In the genomic region with DNA sequence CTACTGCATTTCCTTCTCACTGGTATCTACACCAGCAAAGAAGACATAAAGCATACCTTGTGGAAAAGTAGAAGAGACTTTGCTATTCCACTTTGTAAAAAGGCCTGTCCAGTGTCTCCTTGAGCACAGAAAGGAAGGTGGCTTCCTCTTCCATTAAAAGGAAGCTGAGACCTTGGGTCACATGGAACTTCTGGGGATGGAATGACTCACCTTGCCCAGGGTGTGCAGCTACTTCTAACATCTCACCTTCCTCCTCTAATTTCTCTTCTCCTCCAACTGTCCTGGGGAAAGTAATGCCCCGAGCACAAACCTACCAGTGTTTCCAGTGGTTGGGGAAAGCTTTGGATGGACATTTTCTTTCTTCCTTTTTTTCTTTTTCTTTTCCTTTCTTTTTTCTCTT, we compare ENCODE assay signal across 16 cellular contexts.
DNase-seq lines count a peak whose midpoint lies in the region; ATAC-seq, FAIRE-seq and TF ChIP-seq lines count a peak whose summit lies in the region.
"Had no signal": no experiment of that assay in that cellular context is flagged by ENCODE, and none has a peak within 500 bp of the region (broad histone marks: within the 10 kb centered on the region; RNA-seq: fewer than 3 reads in every experiment).

No MANE protein-coding gene starts in this region.

- TF ChIP-seq CTCF in GM12878 (IDR thresholded peaks at IDR 0.05 in 2 of 3, conservative IDR thresholded peaks at IDR 0.05 in 1 of 3; ENCODE audit: control insufficient read depth in 2 of 3, extremely low read depth in 1 of 3, insufficient read depth in 1 of 3, low read depth in 3 of 3, low read length in 3 of 3) (no peak), kidney epithelial cell (IDR thresholded peaks at IDR 0.05; ENCODE audit: insufficient read depth, low read length, poor library complexity, severe bottlenecking) (no peak)

- intact Hi-C loops in GM12878 (cut with micrococcal nuclease; ENCODE audit: unreplicated experiment) = no loop called here

- no peaks in the 10 kb centered on the region for H3K79me2 ChIP-seq in GM12878 (ENCODE audit: control insufficient read depth, insufficient read depth, low read length)

- H3K9me3 ChIP-seq in GM12878 (replicated peaks; ENCODE audit: control insufficient read depth, insufficient read depth, low read length) = no peaks in the 10 kb centered on the region

- POLR2A ChIA-PET in GM12878 (lab: Charles Lee) = interaction anchor here (0.6 kb wide), 3 partner anchors 18 to 187 kb away, joined by 3 to 5 read pairs (median 4); no protein-coding TSS in a partner anchor

- SMC1A ChIA-PET in GM12878 (lab: Charles Lee; ENCODE audit: uncharacterized antibody, unreplicated experiment) = interaction anchor here (0.6 to 5.7 kb wide), 5 partner anchors 9 to 328 kb away, joined by 3 to 25 read pairs (median 3); no protein-coding TSS in a partner anchor

- no peak for FAIRE-seq in GM12878 (lab: Jason Lieb, UNC)
- FAIRE-seq: D721Med, GM18507 had no signal

- H4K20me1 ChIP-seq in GM12878 (ENCODE audit: control insufficient read depth, insufficient read depth) = no peaks in the 10 kb centered on the region

- no peak for TF ChIP-seq RAD21 in GM12878 (IDR thresholded peaks at IDR 0.05; ENCODE audit: insufficient read depth, low read depth, low read length)

- CTCF ChIA-PET in GM12878 (lab: Yijun Ruan, JAX) = interaction anchor here (0.6 to 3.5 kb wide), 6 partner anchors 9 to 105 kb away, joined by 3 to 12 read pairs (median 3); no protein-coding TSS in a partner anchor

- peak; percentile 10 for DNase-seq in DMS53 (lab: John Stamatoyannopoulos, UW)
- no peak for DNase-seq in DMS53 treated with DMSO at 0.1 percent for 48 hours (lab: John Stamatoyannopoulos, UW; ENCODE audit: unreplicated experiment)
- no peak for DNase-seq in GM12878 (ENCODE audit: low read depth, low spot score)
- DNase-seq in kidney epithelial cell (ENCODE audit: low read depth) = peak; percentile 1
- no peak for DNase-seq in activated gamma-delta T cell (lab: John Stamatoyannopoulos, UW)
- no peak for DNase-seq in left lobe of liver (ENCODE audit: low spot score)
- no peak for DNase-seq in putamen (ENCODE audit: low spot score)
- DNase-seq: CD8-positive, alpha-beta T cell; COR-L47; DMS153; GOT3; H9 had no signal

- in situ Hi-C loops in GM12878 (cut with MboI) = no loop called here

- H3K36me3 ChIP-seq in GM12878 (ENCODE audit: control insufficient read depth in 2 of 2, insufficient read depth in 2 of 2, low read length in 1 of 2) (no peaks in the 10 kb centered on the region), kidney epithelial cell (ENCODE audit: control insufficient read depth, insufficient read depth, low read length) (no peaks in the 10 kb centered on the region)

- H3K4me2 ChIP-seq in GM12878 (ENCODE audit: control insufficient read depth, insufficient read depth) = no peak overlapping the region

- no peaks in the 10 kb centered on the region for H3K27me3 ChIP-seq in GM12878 (replicated peaks in 1 of 2; ENCODE audit: control insufficient read depth in 2 of 2, insufficient read depth in 2 of 2, low read length in 1 of 2)
- no peaks in the 10 kb centered on the region for H3K27me3 ChIP-seq in kidney epithelial cell (ENCODE audit: control insufficient read depth, insufficient read depth, low read length)

- H2AFZ ChIP-seq in GM12878 (ENCODE audit: control insufficient read depth, low read depth, low read length) = no peak overlapping the region

- ATAC-seq in GM12878 = peak; percentile 7; the same call in 1 of the 3 replicates
- ATAC-seq in HG02642 (IDR thresholded peaks at IDR 0.05; ENCODE audit: poor library complexity, unreplicated experiment) = no peak
- ATAC-seq in left lobe of liver = no peak
- ATAC-seq: CD8-positive, alpha-beta T cell had no signal

- TF ChIP-seq EP300 in GM12878 (IDR thresholded peaks at IDR 0.05; ENCODE audit: borderline replicate concordance in 1 of 2, control insufficient read depth in 1 of 2, low read depth in 2 of 2, low read length in 2 of 2) = no peak

- no peaks in the 10 kb centered on the region for H3K4me1 ChIP-seq in GM12878 (ENCODE audit: control insufficient read depth, insufficient read depth, low read length)

- RAD21 ChIA-PET in GM12878 (lab: Charles Lee; ENCODE audit: unreplicated experiment) = interaction anchor here (0.6 to 2.5 kb wide), 4 partner anchors 11 to 50 kb away, joined by 3 to 8 read pairs (median 3); no protein-coding TSS in a partner anchor

- 100% methylated on average over 1 of the region's 1 CpG for WGBS in GM12878 (ENCODE audit: insufficient coverage, insufficient replicate concordance, low lambda C conversion rate, missing lambda C conversion rate)

- BruUV-seq in GM12878 (replicated peaks; lab: Mats Ljungman, UMichigan) = no TSS peak

- TF ChIP-seq POLR2A in GM12878 (IDR thresholded peaks at IDR 0.05; ENCODE audit: low read depth, low read length) = no peak

- H3K9ac ChIP-seq in GM12878 (ENCODE audit: control insufficient read depth, insufficient read depth, low read length) = no peak overlapping the region

- H3K27ac ChIP-seq in GM12878 (ENCODE audit: control insufficient read depth, insufficient read depth) = no peak overlapping the region
- H3K27ac ChIP-seq: 22Rv1 had no signal

- no peak overlapping the region for H3K4me3 ChIP-seq in GM12878
- H3K4me3 ChIP-seq in kidney epithelial cell (ENCODE audit: low read depth, low read length) = no peak overlapping the region

TF ChIP-seq in GM12878, 131 proteins besides CTCF, POLR2A, EP300 and RAD21:
- 0 out of 4 replicates have a peak, but pooled peaks of 1 of the 2 experiments have one; percentile 22 for TF ChIP-seq ETV6 (conservative IDR thresholded peaks at IDR 0.05 in 1 of 2, IDR thresholded peaks at IDR 0.05 in 1 of 2; ENCODE audit: borderline replicate concordance in 1 of 2, low read depth in 1 of 2)
- TF ChIP-seq SUPT20H (IDR thresholded peaks at IDR 0.05; ENCODE audit: borderline replicate concordance, control insufficient read depth, low read depth, low read length) = no peak
- peak; percentile 53; the same call in 1 of the 2 replicates for TF ChIP-seq EED (IDR thresholded peaks at IDR 0.05; ENCODE audit: low read depth)
- 0 out of 4 replicates have a peak, but pooled peaks of 1 of the 2 experiments have one; percentile 13 for TF ChIP-seq IKZF2 (IDR thresholded peaks at IDR 0.05)

Comparison
In these comparisons a context has a peak if more than half of its experiments do, and no peak if none do; other contexts are left out.
1. DNase-seq: peak in DMS53 (single experiment) and kidney epithelial cell (single experiment); none in DMS53 treated with DMSO at 0.1 percent for 48 hours (single experiment), GM12878 (single experiment), activated gamma-delta T cell (single experiment), left lobe of liver (single experiment) and putamen (single experiment).